Comparison of ENCODE assay signal across 27 cellular contexts in genomic region chr15:88863412-88863811, GRCh38.
"Had no signal": no experiment of that assay in that cellular context is flagged by ENCODE, and none has a peak within 500 bp of the region (broad histone marks: within the 10 kb centered on the region; RNA-seq: fewer than 3 reads in every experiment).

No MANE protein-coding gene starts in this region.

- H3K4me3 Mint-ChIP-seq: dendritic cell treated with granulocyte-macrophage colony-stimulating factor and Interleukin-4, amounts not matched to agents 40 ng/mL and 50 ng/mL, for 4 days; effector memory CD8-positive, alpha-beta T cell; endodermal cell had no signal

- H3K36me3 ChIP-seq: colonic mucosa, esophagus muscularis mucosa, esophagus squamous epithelium, gastrocnemius medialis, gastroesophageal sphincter, heart left ventricle, heart right ventricle had no signal

- H3K27ac Mint-ChIP-seq: dendritic cell treated with granulocyte-macrophage colony-stimulating factor and Interleukin-4, amounts not matched to agents 40 ng/mL and 50 ng/mL, for 4 days; effector memory CD8-positive, alpha-beta T cell; endodermal cell had no signal

- DNase-seq: colonic mucosa; cortex of kidney; dorsolateral prefrontal cortex; effector CD4-positive, alpha-beta T cell; effector CD8-positive, alpha-beta T cell; effector memory CD4-positive, alpha-beta T cell; effector memory CD8-positive, alpha-beta T cell; endodermal cell; erythroblast; esophagus squamous epithelium; foreskin fibroblast; foreskin keratinocyte; foreskin melanocyte; gastrocnemius medialis; glutamatergic neuron; head of caudate nucleus; heart left ventricle; heart right ventricle had no signal

- H3K4me3 ChIP-seq: colonic mucosa, coronary artery, dorsolateral prefrontal cortex, esophagus muscularis mucosa, esophagus squamous epithelium, gastrocnemius medialis, gastroesophageal sphincter, heart left ventricle, heart right ventricle had no signal

- H3K27me3 ChIP-seq: colonic mucosa, dorsolateral prefrontal cortex, foreskin keratinocyte, gastrocnemius medialis, heart left ventricle had no signal

- ATAC-seq: effector memory CD8-positive, alpha-beta T cell; esophagus mucosa; foreskin keratinocyte; gastrocnemius medialis; gastroesophageal sphincter; heart left ventricle; heart right ventricle had no signal

- H3K9me3 ChIP-seq: colonic mucosa, esophagus muscularis mucosa, esophagus squamous epithelium, gastrocnemius medialis, gastroesophageal sphincter, heart left ventricle, heart right ventricle had no signal

- H3K4me1 ChIP-seq: colonic mucosa, esophagus muscularis mucosa, esophagus squamous epithelium, foreskin keratinocyte, gastrocnemius medialis, gastroesophageal sphincter, heart left ventricle, heart right ventricle had no signal

- FAIRE-seq: colon, endometrium, frontal cortex had no signal

- H3K4me1 Mint-ChIP-seq: endodermal cell had no signal

- H3K27ac ChIP-seq: colonic mucosa, coronary artery, dorsolateral prefrontal cortex, epithelial cell of prostate, esophagus muscularis mucosa, esophagus squamous epithelium, foreskin keratinocyte, gastrocnemius medialis, gastroesophageal sphincter, heart left ventricle, heart right ventricle had no signal

- H3K27me3 Mint-ChIP-seq: dendritic cell treated with granulocyte-macrophage colony-stimulating factor and Interleukin-4, amounts not matched to agents 40 ng/mL and 50 ng/mL, for 4 days had no signal
